ENCODE assay signal across 23 cellular contexts in genomic region chr7:1243964-1244416, GRCh38. TPM values are rescaled to one million over a fixed set of nuclear protein-coding genes. Genes with fewer than 3 reads are reported as not detected.
DNase-seq lines count a peak whose midpoint lies in the region; ATAC-seq, FAIRE-seq and TF ChIP-seq lines count a peak whose summit lies in the region.
"Had no signal": no experiment of that assay in that cellular context is flagged by ENCODE, and none has a peak within 500 bp of the region (broad histone marks: within the 10 kb centered on the region; RNA-seq: fewer than 3 reads in every experiment).

No MANE protein-coding gene starts in this region.

- peaks cover 53% of the 10 kb centered on the region for H3K27me3 Mint-ChIP-seq in activated naive CD4-positive, alpha-beta T cell treated with anti-CD3 and anti-CD28 coated beads, Interleukin-2, amount 50 U/mL, for 24 hours
- H3K27me3 Mint-ChIP-seq in type B pancreatic cell, result peaks cover 83% of the 10 kb centered on the region

- no peak for TF ChIP-seq POLR2A in endothelial cell of umbilical vein (IDR thresholded peaks at IDR 0.05; ENCODE audit: low read depth, low read length)

- H3K4me1 Mint-ChIP-seq in activated naive CD4-positive, alpha-beta T cell treated with anti-CD3 and anti-CD28 coated beads, Interleukin-2, amount 50 U/mL, for 24 hours, result peaks cover 26% of the 10 kb centered on the region
- H3K4me1 Mint-ChIP-seq in type B pancreatic cell (ENCODE audit: unreplicated experiment), result peaks cover 8% of the 10 kb centered on the region

- H3K4me1 ChIP-seq in endothelial cell of umbilical vein (ENCODE audit: control insufficient read depth, extremely low read depth, insufficient read depth, low read length), result no peaks in the 10 kb centered on the region
- H3K4me1 ChIP-seq: BE2C, Caco-2 had no signal

- no peak overlapping the region for H3K4me3 ChIP-seq in endothelial cell of umbilical vein (replicated peaks in 1 of 3; ENCODE audit: insufficient read depth in 1 of 3, low read depth in 1 of 3, low read length in 3 of 3)
- no peak overlapping the region for H3K4me3 ChIP-seq in neural cell (ENCODE audit: low read length)

- FAIRE-seq in endothelial cell of umbilical vein (lab: Jason Lieb, UNC) (no peak), urothelium cell line (lab: Jason Lieb, UNC) (peak; percentile 40)
- FAIRE-seq: RCC 7860 had no signal

- no peaks in the 10 kb centered on the region for H3K9me2 ChIP-seq in neural cell (ENCODE audit: insufficient read depth, low read length)

- H3K27me3 ChIP-seq in endothelial cell of umbilical vein (ENCODE audit: control insufficient read depth in 2 of 2, insufficient read depth in 2 of 2, low read length in 2 of 2), result peaks cover 82 to 97% of the 10 kb centered on the region in 2 experiments
- H3K27me3 ChIP-seq in neural cell (ENCODE audit: insufficient read depth, low read depth, low read length), result peaks cover 100% of the 10 kb centered on the region

- no peaks in the 10 kb centered on the region for H3K9me1 ChIP-seq in endothelial cell of umbilical vein (replicated peaks; ENCODE audit: control insufficient read depth, extremely low read depth, insufficient read depth, low read length)

- CTCF ChIA-PET in endothelial cell of umbilical vein (lab: Charles Lee), result no interaction called here

- peak overlapping the region; percentile 17 for H3K27ac Mint-ChIP-seq in activated naive CD4-positive, alpha-beta T cell treated with anti-CD3 and anti-CD28 coated beads, Interleukin-2, amount 50 U/mL, for 24 hours
- no peak overlapping the region for H3K27ac Mint-ChIP-seq in type B pancreatic cell

- H4K20me1 ChIP-seq in endothelial cell of umbilical vein (replicated peaks; ENCODE audit: control insufficient read depth, extremely low read depth, insufficient read depth, low read length) (peaks cover 5% of the 10 kb centered on the region), neural cell (ENCODE audit: insufficient read depth) (no peaks in the 10 kb centered on the region)

- ATAC-seq in HG03432 (IDR thresholded peaks at IDR 0.05; ENCODE audit: unreplicated experiment), result no peak

- H3K9me3 ChIP-seq in endothelial cell of umbilical vein (replicated peaks; ENCODE audit: control insufficient read depth, insufficient read depth, low read length) (no peaks in the 10 kb centered on the region), neural cell (ENCODE audit: low read length) (no peaks in the 10 kb centered on the region)
- H3K9me3 ChIP-seq: BE2C, Caco-2 had no signal

- H3K79me2 ChIP-seq in endothelial cell of umbilical vein (ENCODE audit: control insufficient read depth, insufficient read depth, low read length) (no peaks in the 10 kb centered on the region), neural cell (replicated peaks; ENCODE audit: insufficient read depth, low read length) (no peaks in the 10 kb centered on the region)

- no peak for DNase-seq in activated naive CD4-positive, alpha-beta T cell (lab: John Stamatoyannopoulos, UW)
- DNase-seq in endothelial cell of umbilical vein (ENCODE audit: low read depth, low spot score) (no peak), urothelium cell line (ENCODE audit: low spot score) (no peak), type B pancreatic cell (ENCODE audit: extremely low spot score, unreplicated experiment) (no peak), DMS153 (lab: John Stamatoyannopoulos, UW) (no peak)
- DNase-seq: 8988T; BE2C; CD4-positive, CD25-positive, alpha-beta regulatory T cell; GF-D8; GOT3; MV-4-11; NCI-H1694 treated with DMSO at 0.1 percent for 48 hours; NCI-H774; Right ventricle myocardium superior had no signal

- intact Hi-C loops in endothelial cell of umbilical vein (cut with micrococcal nuclease), result no loop called here

- no peaks in the 10 kb centered on the region for H3F3A ChIP-seq in neural cell (ENCODE audit: insufficient read depth, low read length, poor library complexity, severe bottlenecking)

- dilution Hi-C loops in endothelial cell of umbilical vein (cut with MboI; ENCODE audit: extremely low pct_ligation_motif_present, low sequenced_read_pairs), result no loop called here

- no peaks in the 10 kb centered on the region for H3K36me3 ChIP-seq in endothelial cell of umbilical vein (ENCODE audit: control insufficient read depth in 2 of 2, extremely low read depth in 1 of 2, insufficient read depth in 2 of 2, low read length in 2 of 2)
- H3K36me3 ChIP-seq in neural cell (ENCODE audit: insufficient read depth, low read length), result no peaks in the 10 kb centered on the region
- H3K36me3 ChIP-seq: BE2C had no signal

- BruUV-seq in endothelial cell of umbilical vein (replicated peaks; lab: Mats Ljungman, UMichigan), result no TSS peak

- no peak overlapping the region for H3K4me3 Mint-ChIP-seq in activated naive CD4-positive, alpha-beta T cell treated with anti-CD3 and anti-CD28 coated beads, Interleukin-2, amount 50 U/mL, for 24 hours
- H3K4me3 Mint-ChIP-seq in type B pancreatic cell, result no peak overlapping the region

- POLR2A ChIA-PET in endothelial cell of umbilical vein (lab: Charles Lee), result no interaction called here

- H3K9me3 Mint-ChIP-seq in activated naive CD4-positive, alpha-beta T cell treated with anti-CD3 and anti-CD28 coated beads, Interleukin-2, amount 50 U/mL, for 24 hours, result no peaks in the 10 kb centered on the region
- no peaks in the 10 kb centered on the region for H3K9me3 Mint-ChIP-seq in type B pancreatic cell

- H2AFZ ChIP-seq in endothelial cell of umbilical vein (ENCODE audit: low read depth, low read length), result no peak overlapping the region
- no peak overlapping the region for H2AFZ ChIP-seq in neural cell (ENCODE audit: low read depth, low read length)

- no peak for TF ChIP-seq EP300 in neural cell (conservative IDR thresholded peaks at IDR 0.05; ENCODE audit: poor library complexity, severe bottlenecking)

- H3K9ac ChIP-seq in endothelial cell of umbilical vein (replicated peaks; ENCODE audit: extremely low read depth, insufficient read depth, low read length), result no peak overlapping the region
- H3K9ac ChIP-seq in neural cell (ENCODE audit: low read length), result no peak overlapping the region
- H3K9ac ChIP-seq: KMS-11 had no signal

- no peak for TF ChIP-seq RAD21 in neural cell (conservative IDR thresholded peaks at IDR 0.05)

- no peaks in the 10 kb centered on the region for H3K36me3 Mint-ChIP-seq in activated naive CD4-positive, alpha-beta T cell treated with anti-CD3 and anti-CD28 coated beads, Interleukin-2, amount 50 U/mL, for 24 hours
- no peaks in the 10 kb centered on the region for H3K36me3 Mint-ChIP-seq in type B pancreatic cell
- H3K36me3 Mint-ChIP-seq: CD4-positive, CD25-positive, alpha-beta regulatory T cell had no signal

- H3K4me2 ChIP-seq in endothelial cell of umbilical vein (ENCODE audit: insufficient read depth, low read length) (no peak overlapping the region), neural cell (ENCODE audit: low read length) (no peak overlapping the region)
- H3K4me2 ChIP-seq: KMS-11 had no signal

- TF ChIP-seq CTCF in endothelial cell of umbilical vein (IDR thresholded peaks at IDR 0.05; ENCODE audit: extremely low read depth in 1 of 2, insufficient read depth in 1 of 2, low read depth in 1 of 2, low read length in 2 of 2), result no peak
- TF ChIP-seq CTCF in neural cell (IDR thresholded peaks at IDR 0.05; ENCODE audit: poor library complexity, severe bottlenecking), result no peak
- TF ChIP-seq CTCF in type B pancreatic cell (conservative IDR thresholded peaks at IDR 0.05), result no peak

- H3K27ac ChIP-seq in endothelial cell of umbilical vein (ENCODE audit: insufficient read depth, low read depth, low read length), result no peak overlapping the region
- no peak overlapping the region for H3K27ac ChIP-seq in neural cell (ENCODE audit: low read length)
- H3K27ac ChIP-seq: KMS-11 had no signal

TF ChIP-seq in endothelial cell of umbilical vein, 7 proteins besides CTCF, POLR2A, EP300 and RAD21:
- TF ChIP-seq EZH2 (IDR thresholded peaks at IDR 0.05; ENCODE audit: borderline replicate concordance, low read depth, low read length, severe bottlenecking) (peak; percentile 46), FOS (IDR thresholded peaks at IDR 0.05; ENCODE audit: borderline replicate concordance, insufficient read depth, low read length) (no peak), MAX (IDR thresholded peaks at IDR 0.05; ENCODE audit: insufficient read depth, insufficient read length) (no peak)

TF ChIP-seq in neural cell, 6 proteins besides CTCF, POLR2A, EP300 and RAD21 (continues in another document):
- TF ChIP-seq REST (IDR thresholded peaks at IDR 0.05; ENCODE audit: borderline replicate concordance), result no peak

RNA-seq across cellular contexts. Expression of gene UNCX, which starts 11.3 kb away (rescaled TPM):
- total RNA-seq in endothelial cell of umbilical vein (not detected in 2 replicates), type B pancreatic cell (ENCODE audit: low replicate concordance) (0.48 TPM in 1 of 2 replicates, not detected in the other)
- polyA plus RNA-seq in endothelial cell of umbilical vein (not detected in 2 replicates), neural cell (1.6 TPM in 2 replicates)
- polyA plus RNA-seq in endothelial cell of umbilical vein (2011; cell fraction: cytosol; rRNA removed), result not detected in 2 replicates
- not detected in 2 replicates for polyA plus RNA-seq in endothelial cell of umbilical vein (2011; cell fraction: nucleus; rRNA removed)
- not detected in 2 replicates for polyA plus RNA-seq in endothelial cell of umbilical vein (2012)
- polyA minus RNA-seq in endothelial cell of umbilical vein (not detected in 2 replicates), neural cell (0.93 and 1.5 TPM in 2 replicates)
- not detected for polyA minus RNA-seq in endothelial cell of umbilical vein (2011; cell fraction: cytosol; rRNA and poly(A)+ RNA removed)
- not detected in 2 replicates for polyA minus RNA-seq in endothelial cell of umbilical vein (2011; cell fraction: nucleus; rRNA and poly(A)+ RNA removed)
- total RNA-seq: Caco-2; CD4-positive, CD25-positive, alpha-beta regulatory T cell; NCI-H460; OCI-LY7; Right ventricle myocardium superior had no signal
- polyA plus RNA-seq: AG04450; CD4-positive, CD25-positive, alpha-beta regulatory T cell had no signal
